22 cellular contexts compared by ENCODE assay signal in genomic region chr18:44689736-44690135, GRCh38. TPM values are rescaled to one million over a fixed set of nuclear protein-coding genes. Genes with fewer than 3 reads are reported as not detected.
DNase-seq lines count a peak whose midpoint lies in the region; ATAC-seq and TF ChIP-seq lines count a peak whose summit lies in the region.
"Had no signal": no experiment of that assay in that cellular context is flagged by ENCODE, and none has a peak within 500 bp of the region (broad histone marks: within the 10 kb centered on the region; RNA-seq: fewer than 3 reads in every experiment).

No MANE protein-coding gene starts in this region.

- peaks cover 59% of the 10 kb centered on the region for H3K36me3 Mint-ChIP-seq in neural progenitor cell

- H2AK5ac ChIP-seq in mesenchymal stem cell (ENCODE audit: low read length, severe bottlenecking): peak overlapping the region; percentile 24

- no peak for TF ChIP-seq CTCF in psoas muscle (IDR thresholded peaks at IDR 0.05)
- no peak for TF ChIP-seq CTCF in neural progenitor cell (IDR thresholded peaks at IDR 0.05)

- H2BK12ac ChIP-seq in mesenchymal stem cell (ENCODE audit: low read length in 2 of 2): peak overlapping the region in 1 of 2 experiments; percentile 75

- no peak overlapping the region for H3K4me3 Mint-ChIP-seq in neural progenitor cell

- no peak overlapping the region for H3K4me3 ChIP-seq in SJCRH30
- no peak overlapping the region for H3K4me3 ChIP-seq in mesenchymal stem cell (ENCODE audit: insufficient read depth in 1 of 2, low read depth in 1 of 2, low read length in 2 of 2)
- no peak overlapping the region for H3K4me3 ChIP-seq in psoas muscle
- no peak overlapping the region for H3K4me3 ChIP-seq in neural progenitor cell
- H3K4me3 ChIP-seq: K562, MG63 had no signal

- peaks cover 3% of the 10 kb centered on the region; the same call in 1 of the 2 replicates for H3K4me1 ChIP-seq in SJCRH30
- peaks cover 9% of the 10 kb centered on the region for H3K4me1 ChIP-seq in mesenchymal stem cell (ENCODE audit: control insufficient read depth, insufficient read depth, low read depth, low read length)
- peaks cover 62% of the 10 kb centered on the region for H3K4me1 ChIP-seq in psoas muscle
- no peaks in the 10 kb centered on the region for H3K4me1 ChIP-seq in neural progenitor cell

- H3K4me2 ChIP-seq in mesenchymal stem cell (ENCODE audit: low read length, poor library complexity, severe bottlenecking) (no peak overlapping the region), neural progenitor cell (no peak overlapping the region)

- WGBS in mesenchymal stem cell: 88% methylated on average over 3 of the region's 3 CpGs
- 51 to 78% (median 56%) methylated on average over 3 of the region's 3 CpGs for WGBS in psoas muscle, 3 donors

- no peak overlapping the region for H2BK15ac ChIP-seq in mesenchymal stem cell (ENCODE audit: low read depth, poor library complexity, severe bottlenecking)

- no peaks in the 10 kb centered on the region for H3K27me3 Mint-ChIP-seq in neural progenitor cell (ENCODE audit: insufficient read depth, low read depth)

- H4K8ac ChIP-seq in mesenchymal stem cell (ENCODE audit: low read length): no peak overlapping the region

- H3K27ac ChIP-seq in SJCRH30 (no peak overlapping the region), mesenchymal stem cell (ENCODE audit: low read length, poor library complexity, severe bottlenecking) (no peak overlapping the region), psoas muscle (no peak overlapping the region), neural progenitor cell (no peak overlapping the region)

- ATAC-seq in psoas muscle: peak in 3 of 4 donors; percentile 36 to 67 (median 54)
- no peak for ATAC-seq in stimulated activated naive CD8-positive, alpha-beta T cell treated with anti-CD3 and anti-CD28 coated beads, Interleukin-15, Interleukin-2, amounts not matched to agents 100 U/mL and 50 U/mL, for 24 hours
- ATAC-seq: K562, PC-3, SK-N-SH treated with all-trans-retinoic acid at 6 μM for 48 hours had no signal

- no peak overlapping the region for H3K27ac Mint-ChIP-seq in neural progenitor cell

- no peak overlapping the region for H3K14ac ChIP-seq in mesenchymal stem cell (ENCODE audit: low read length in 2 of 2)

- peaks cover 49% of the 10 kb centered on the region for H3K79me1 ChIP-seq in mesenchymal stem cell (replicated peaks; ENCODE audit: low read length, poor library complexity, severe bottlenecking)

- H3F3A ChIP-seq in neural progenitor cell (ENCODE audit: low read depth): no peaks in the 10 kb centered on the region

- H4K91ac ChIP-seq in mesenchymal stem cell (ENCODE audit: low read length): no peak overlapping the region

- intact Hi-C loops in psoas muscle (cut with DNase I): loop anchor here (5.0 to 10.0 kb wide), 3 partner anchors 38 to 695 kb away; no protein-coding TSS in a partner anchor

- H4K20me1 ChIP-seq in neural progenitor cell (ENCODE audit: low read depth): peaks cover 10% of the 10 kb centered on the region

- H3K9me3 ChIP-seq in SJCRH30 (replicated peaks) (no peaks in the 10 kb centered on the region), mesenchymal stem cell (ENCODE audit: control insufficient read depth, low read length) (no peaks in the 10 kb centered on the region), psoas muscle (no peaks in the 10 kb centered on the region), neural progenitor cell (ENCODE audit: low read depth) (no peaks in the 10 kb centered on the region)

- peaks cover 26% of the 10 kb centered on the region for H3K9me3 Mint-ChIP-seq in neural progenitor cell

- H2AFZ ChIP-seq in mesenchymal stem cell (ENCODE audit: low read depth, low read length): no peak overlapping the region
- no peak overlapping the region for H2AFZ ChIP-seq in neural progenitor cell (replicated peaks)

- H3K79me2 ChIP-seq in neural progenitor cell (ENCODE audit: low read depth): peaks cover 81% of the 10 kb centered on the region

- H3K4me1 Mint-ChIP-seq in neural progenitor cell: peaks cover 8% of the 10 kb centered on the region

- H3K18ac ChIP-seq in mesenchymal stem cell (ENCODE audit: low read depth in 1 of 2, low read length in 2 of 2): no peak overlapping the region

- no peak overlapping the region for H3K9ac ChIP-seq in mesenchymal stem cell (ENCODE audit: low read length)
- no peak overlapping the region for H3K9ac ChIP-seq in neural progenitor cell

- no peak overlapping the region for H3K4ac ChIP-seq in mesenchymal stem cell (ENCODE audit: low read depth in 1 of 2, low read length in 2 of 2)

- H3K23ac ChIP-seq in mesenchymal stem cell (ENCODE audit: low read length in 2 of 2): no peak overlapping the region

- H3K36me3 ChIP-seq in SJCRH30 (no peaks in the 10 kb centered on the region), mesenchymal stem cell (ENCODE audit: control insufficient read depth in 1 of 2, insufficient read depth in 2 of 2, low read depth in 1 of 2, low read length in 2 of 2) (no peaks in the 10 kb centered on the region), psoas muscle (ENCODE audit: insufficient read depth in 1 of 2, low read depth in 1 of 2) (no peaks in the 10 kb centered on the region), neural progenitor cell (no peaks in the 10 kb centered on the region)
- H3K36me3 ChIP-seq: MG63 had no signal

- DNase-seq in DMS53 (lab: John Stamatoyannopoulos, UW) (peak; percentile 48), DMS53 treated with DMSO at 0.1 percent for 48 hours (lab: John Stamatoyannopoulos, UW; ENCODE audit: unreplicated experiment) (no peak), SJCRH30 (peak; percentile 31 to 55), mesenchymal stem cell (no peak), psoas muscle (no peak), foreskin melanocyte (no peak), neural progenitor cell (ENCODE audit: low spot score) (no peak)
- no peak for DNase-seq in stimulated activated naive CD8-positive, alpha-beta T cell treated with anti-CD3 and anti-CD28 coated beads, Interleukin-15, Interleukin-2, amounts not matched to agents 100 U/mL and 50 U/mL, for 24 hours
- DNase-seq: 8988T; ACHN; Calu3; MG63; NCI-H1105 treated with DMSO at 0.1 percent for 48 hours; NCI-H146; NCI-H1930; NCI-H2227 treated with DMSO at 0.1 percent for 48 hours; NCI-H510A; NCI-H774; NK-92 treated with Interleukin-12 subunit alpha and Interleukin-12 subunit beta, amount 100 ng/mL, for 24 hours; PC-3 had no signal

- H2BK5ac ChIP-seq in mesenchymal stem cell (ENCODE audit: low read depth, low read length, poor library complexity, severe bottlenecking): no peak overlapping the region

- no peak overlapping the region for H2BK120ac ChIP-seq in mesenchymal stem cell (ENCODE audit: low read depth, low read length)

- H3K27me3 ChIP-seq in SJCRH30 (no peaks in the 10 kb centered on the region), mesenchymal stem cell (ENCODE audit: control insufficient read depth in 1 of 2, insufficient read depth in 1 of 2, low read length in 2 of 2) (no peaks in the 10 kb centered on the region), psoas muscle (ENCODE audit: insufficient read depth in 3 of 3, low read length in 2 of 3) (no peaks in the 10 kb centered on the region), neural progenitor cell (no peaks in the 10 kb centered on the region)
- H3K27me3 ChIP-seq: MG63 had no signal

RNA-seq across cellular contexts. Expression of gene SETBP1, which starts 9.0 kb away (rescaled TPM):
- 10.5 and 11.9 TPM in 2 replicates for total RNA-seq in SJCRH30 (2014; rRNA removed; shearing (Covaris generic))
- polyA plus RNA-seq in mesenchymal stem cell (2013, experiment 1 of 2): 4.5 TPM
- polyA plus RNA-seq in mesenchymal stem cell (2013, experiment 2 of 2): 4.5 TPM
- total RNA-seq in psoas muscle (10 to 100 TPM; 10.5 to 21.0 (median 20.2) TPM), neural progenitor cell (ENCODE audit: low replicate concordance) (12.0 and 14.4 TPM in 2 replicates)
- 1 to 10 TPM in 2 of 3 donors, under 1 TPM in 1; 0.61 to 4.8 (median 2.5) TPM for polyA plus RNA-seq in psoas muscle

Comparison
In these comparisons a context has a peak if more than half of its experiments do, and no peak if none do; other contexts are left out.
1. DNase-seq: peak in DMS53 (single experiment) and SJCRH30 (2 of 2); none in DMS53 treated with DMSO at 0.1 percent for 48 hours (single experiment), mesenchymal stem cell (single experiment), psoas muscle (0 of 2), foreskin melanocyte (single experiment), neural progenitor cell (single experiment) and stimulated activated naive CD8-positive, alpha-beta T cell treated with anti-CD3 and anti-CD28 coated beads, Interleukin-15, Interleukin-2, amounts not matched to agents 100 U/mL and 50 U/mL, for 24 hours (single experiment).